Comparison of ENCODE assay signal across 10 cellular contexts in the genomic region with DNA sequence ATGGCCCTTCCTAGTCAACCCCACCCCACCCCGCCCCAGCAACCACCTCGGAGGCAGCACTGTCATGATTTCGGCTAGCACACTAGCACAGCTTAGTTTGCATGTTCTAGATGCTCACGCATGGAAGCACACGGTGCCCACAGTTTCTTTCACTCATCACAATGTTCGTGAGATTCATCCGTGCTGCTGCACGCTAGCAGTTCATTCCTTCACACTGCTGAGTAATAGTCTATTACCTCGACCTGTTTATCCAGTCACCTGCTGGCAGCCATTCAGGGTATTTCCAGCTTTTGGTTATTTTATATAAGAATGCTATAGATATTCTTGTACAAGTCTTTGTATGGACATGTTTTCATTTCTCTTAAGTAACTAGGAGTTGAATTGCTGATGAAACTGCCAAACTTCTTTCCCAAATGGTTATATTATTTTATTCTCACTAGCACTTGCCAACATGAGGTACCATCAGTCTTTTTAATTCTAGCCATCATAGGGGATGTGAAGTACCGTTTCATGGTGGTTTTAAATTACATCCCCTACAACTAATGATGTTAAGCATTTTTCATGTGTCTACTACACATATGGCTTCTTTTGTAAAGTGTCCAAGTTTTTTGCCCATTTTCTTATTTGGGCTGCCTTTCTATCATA.
DNase-seq lines count a peak whose midpoint lies in the region; ATAC-seq and TF ChIP-seq lines count a peak whose summit lies in the region.
"Had no signal": no experiment of that assay in that cellular context is flagged by ENCODE, and none has a peak within 500 bp of the region (broad histone marks: within the 10 kb centered on the region; RNA-seq: fewer than 3 reads in every experiment).

No MANE protein-coding gene starts in this region.

- no peak overlapping the region for H3K4me3 Mint-ChIP-seq in stimulated activated effector memory CD8-positive, alpha-beta T cell treated with anti-CD3 and anti-CD28 coated beads, Interleukin-12 subunit alpha, Interleukin-12 subunit beta, amount 100 ng/mL, for 72 hours
- H3K4me3 Mint-ChIP-seq: neural crest cell had no signal

- no peak for TF ChIP-seq CTCF in Peyer's patch (IDR thresholded peaks at IDR 0.05)

- DNase-seq in activated CD4-positive, CD25-positive, alpha-beta regulatory T cell (lab: John Stamatoyannopoulos, UW) = no peak
- DNase-seq in Peyer's patch (peak in 2 of 3 donors; percentile 46 to 71), DMS114 treated with DMSO at 0.1 percent for 48 hours (lab: John Stamatoyannopoulos, UW; ENCODE audit: unreplicated experiment) (no peak), epidermal melanocyte (ENCODE audit: insufficient read length, low spot score) (no peak), OCI-M2 (lab: John Stamatoyannopoulos, UW; ENCODE audit: unreplicated experiment) (no peak)
- no peak for DNase-seq in stimulated activated effector memory CD8-positive, alpha-beta T cell treated with anti-CD3 and anti-CD28 coated beads, Interleukin-12 subunit alpha, Interleukin-12 subunit beta, amount 100 ng/mL, for 72 hours (ENCODE audit: low spot score in 2 of 2)
- DNase-seq: NCI-H82 had no signal

- no peak overlapping the region for H3K4me3 ChIP-seq in Peyer's patch

- no peak for TF ChIP-seq POLR2A in Peyer's patch (IDR thresholded peaks at IDR 0.05)

- peaks cover 0 to 69% (median 0%) of the 10 kb centered on the region in 3 donors for H3K36me3 ChIP-seq in Peyer's patch

- H3K27me3 ChIP-seq in Peyer's patch = no peaks in the 10 kb centered on the region

- no peak overlapping the region for H3K27ac ChIP-seq in Peyer's patch

- H3K4me1 Mint-ChIP-seq in stimulated activated effector memory CD8-positive, alpha-beta T cell treated with anti-CD3 and anti-CD28 coated beads, Interleukin-12 subunit alpha, Interleukin-12 subunit beta, amount 100 ng/mL, for 72 hours = peaks cover 38% of the 10 kb centered on the region

- no peaks in the 10 kb centered on the region for H3K9me3 ChIP-seq in Peyer's patch

- peak; percentile 42 to 50 for ATAC-seq in activated CD4-positive, CD25-positive, alpha-beta regulatory T cell treated with anti-CD3 and anti-CD28 coated beads, Interleukin-2, amount 50 U/mL, for 24 hours
- ATAC-seq in HG02973 (IDR thresholded peaks at IDR 0.05; ENCODE audit: unreplicated experiment) = peak; percentile 50
- ATAC-seq in stimulated activated effector memory CD8-positive, alpha-beta T cell treated with anti-CD3 and anti-CD28 coated beads, Interleukin-12 subunit alpha, Interleukin-12 subunit beta, amount 100 ng/mL, for 72 hours = peak; percentile 42

- peaks cover 90% of the 10 kb centered on the region for H3K36me3 Mint-ChIP-seq in stimulated activated effector memory CD8-positive, alpha-beta T cell treated with anti-CD3 and anti-CD28 coated beads, Interleukin-12 subunit alpha, Interleukin-12 subunit beta, amount 100 ng/mL, for 72 hours

- no peak overlapping the region for H3K27ac Mint-ChIP-seq in stimulated activated effector memory CD8-positive, alpha-beta T cell treated with anti-CD3 and anti-CD28 coated beads, Interleukin-12 subunit alpha, Interleukin-12 subunit beta, amount 100 ng/mL, for 72 hours

- no peaks in the 10 kb centered on the region for H3K9me3 Mint-ChIP-seq in stimulated activated effector memory CD8-positive, alpha-beta T cell treated with anti-CD3 and anti-CD28 coated beads, Interleukin-12 subunit alpha, Interleukin-12 subunit beta, amount 100 ng/mL, for 72 hours
- H3K9me3 Mint-ChIP-seq: neural crest cell had no signal

- peaks cover 0 to 15% (median 12%) of the 10 kb centered on the region in 4 donors for H3K4me1 ChIP-seq in Peyer's patch

Comparison
In these comparisons a context has a peak if more than half of its experiments do, and no peak if none do; other contexts are left out.
1. DNase-seq: peak in Peyer's patch (2 of 3); none in activated CD4-positive, CD25-positive, alpha-beta regulatory T cell (0 of 4), stimulated activated effector memory CD8-positive, alpha-beta T cell treated with anti-CD3 and anti-CD28 coated beads, Interleukin-12 subunit alpha, Interleukin-12 subunit beta, amount 100 ng/mL, for 72 hours (0 of 2), DMS114 treated with DMSO at 0.1 percent for 48 hours (single experiment), epidermal melanocyte (single experiment) and OCI-M2 (single experiment).
2. Peak in every context shown above with its lines, with median percentiles within 50 percentile points of each other: ATAC-seq.